ENCODE assay signal across 1 cellular context in the genomic region with DNA sequence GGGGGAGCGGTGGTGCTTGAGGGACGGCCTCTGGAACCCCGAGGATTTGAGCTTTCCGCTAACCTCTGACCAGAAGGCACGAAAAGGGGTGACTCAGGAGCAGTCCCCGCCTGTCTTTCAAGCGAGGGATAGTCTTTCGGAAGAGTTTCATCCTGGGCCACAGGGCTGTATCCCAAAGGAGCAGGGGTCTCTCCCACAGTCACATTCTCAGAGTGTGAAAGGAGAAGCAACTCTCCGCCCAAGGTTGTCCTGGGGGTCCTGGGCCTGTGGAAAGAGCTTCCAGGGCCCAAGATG.
TF ChIP-seq lines count a peak whose summit lies in the region.

No MANE protein-coding gene starts in this region.

TF ChIP-seq in GM12878, 131 proteins besides CTCF, POLR2A, EP300 and RAD21:
- TF ChIP-seq, protein P1, sequence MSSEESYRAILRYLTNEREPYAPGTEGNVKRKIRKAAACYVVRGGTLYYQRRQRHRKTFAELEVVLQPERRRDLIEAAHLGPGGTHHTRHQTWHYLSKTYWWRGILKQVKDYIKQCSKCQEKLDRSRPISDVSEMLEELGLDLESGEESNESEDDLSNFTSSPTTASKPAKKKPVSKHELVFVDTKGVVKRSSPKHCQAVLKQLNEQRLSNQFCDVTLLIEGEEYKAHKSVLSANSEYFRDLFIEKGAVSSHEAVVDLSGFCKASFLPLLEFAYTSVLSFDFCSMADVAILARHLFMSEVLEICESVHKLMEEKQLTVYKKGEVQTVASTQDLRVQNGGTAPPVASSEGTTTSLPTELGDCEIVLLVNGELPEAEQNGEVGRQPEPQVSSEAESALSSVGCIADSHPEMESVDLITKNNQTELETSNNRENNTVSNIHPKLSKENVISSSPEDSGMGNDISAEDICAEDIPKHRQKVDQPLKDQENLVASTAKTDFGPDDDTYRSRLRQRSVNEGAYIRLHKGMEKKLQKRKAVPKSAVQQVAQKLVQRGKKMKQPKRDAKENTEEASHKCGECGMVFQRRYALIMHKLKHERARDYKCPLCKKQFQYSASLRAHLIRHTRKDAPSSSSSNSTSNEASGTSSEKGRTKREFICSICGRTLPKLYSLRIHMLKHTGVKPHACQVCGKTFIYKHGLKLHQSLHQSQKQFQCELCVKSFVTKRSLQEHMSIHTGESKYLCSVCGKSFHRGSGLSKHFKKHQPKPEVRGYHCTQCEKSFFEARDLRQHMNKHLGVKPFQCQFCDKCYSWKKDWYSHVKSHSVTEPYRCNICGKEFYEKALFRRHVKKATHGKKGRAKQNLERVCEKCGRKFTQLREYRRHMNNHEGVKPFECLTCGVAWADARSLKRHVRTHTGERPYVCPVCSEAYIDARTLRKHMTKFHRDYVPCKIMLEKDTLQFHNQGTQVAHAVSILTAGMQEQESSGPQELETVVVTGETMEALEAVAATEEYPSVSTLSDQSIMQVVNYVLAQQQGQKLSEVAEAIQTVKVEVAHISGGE (CRISPR knock-in tag; IDR thresholded peaks at IDR 0.05), result no peak
- 0 out of 2 replicates have a peak, but pooled peaks have one; percentile 32 for TF ChIP-seq LARP7 (IDR thresholded peaks at IDR 0.05)
